ENCODE assay signal across 8 cellular contexts in genomic region chr6:142846459-142846831, GRCh38.
DNase-seq lines count a peak whose midpoint lies in the region; ATAC-seq, FAIRE-seq and TF ChIP-seq lines count a peak whose summit lies in the region.

No MANE protein-coding gene starts in this region.

- H3K27ac Mint-ChIP-seq in activated naive CD4-positive, alpha-beta T cell treated with anti-CD3 and anti-CD28 coated beads, Interleukin-2, amount 10 ng/mL, durations not matched to agents 7 days and 5 days, result peak overlapping the region; percentile 92

- ATAC-seq in GM12878, result 0 out of 3 replicates have a peak, but pooled peaks have one; percentile 4
- ATAC-seq in right lobe of liver, result no peak
- ATAC-seq in upper lobe of right lung, result peak; percentile 44

- 25% methylated on average over 2 of the region's 2 CpGs for WGBS in GM12878 (ENCODE audit: insufficient coverage, insufficient replicate concordance, low lambda C conversion rate, missing lambda C conversion rate)
- WGBS in right lobe of liver (ENCODE audit: insufficient coverage, low coverage, low lambda C conversion rate, missing lambda C conversion rate), result 33% methylated on average over 2 of the region's 2 CpGs

- CTCF ChIA-PET in activated naive CD4-positive, alpha-beta T cell treated with anti-CD3 and anti-CD28 coated beads, Interleukin-2, amount 10 ng/mL, durations not matched to agents 7 days and 5 days (lab: Charles Lee), result no interaction called here
- CTCF ChIA-PET in GM12878 (lab: Yijun Ruan, JAX), result interaction anchor here (0.8 to 1.2 kb wide), 2 partner anchors 97 to 150 kb away, joined by 4 read pairs; no protein-coding TSS in a partner anchor

- intact Hi-C loops in GM12878 (cut with micrococcal nuclease; ENCODE audit: unreplicated experiment), result no loop called here
- intact Hi-C loops in right lobe of liver (cut with DNase I), result no loop called here
- intact Hi-C loops in upper lobe of right lung (cut with DNase I), result no loop called here

- H3K4me3 Mint-ChIP-seq in activated naive CD4-positive, alpha-beta T cell treated with anti-CD3 and anti-CD28 coated beads, Interleukin-2, amount 10 ng/mL, durations not matched to agents 7 days and 5 days, result peak overlapping the region; percentile 76

- H4K20me1 ChIP-seq in GM12878 (ENCODE audit: control insufficient read depth, insufficient read depth), result no peaks in the 10 kb centered on the region
- H4K20me1 ChIP-seq in Karpas-422 (ENCODE audit: insufficient read depth, low read depth, low read length), result no peaks in the 10 kb centered on the region

- H3K9ac ChIP-seq in GM12878 (ENCODE audit: control insufficient read depth, insufficient read depth, low read length) (peak overlapping the region; percentile 76; the same call in 1 of the 2 replicates), Karpas-422 (ENCODE audit: low read length) (no peak overlapping the region)

- H3K4me1 ChIP-seq in GM12878 (ENCODE audit: control insufficient read depth, insufficient read depth, low read length) (peaks cover 84% of the 10 kb centered on the region), right lobe of liver (peaks cover 0 to 36% (median 14%) of the 10 kb centered on the region in 4 donors), upper lobe of right lung (peaks cover 48% of the 10 kb centered on the region), Karpas-422 (ENCODE audit: low read length) (peaks cover 10% of the 10 kb centered on the region)

- SMC1A ChIA-PET in GM12878 (lab: Charles Lee; ENCODE audit: uncharacterized antibody, unreplicated experiment), result interaction anchor here (1.2 to 16.2 kb wide), 9 partner anchors 10 to 180 kb away, joined by 3 to 287 read pairs (median 5); no protein-coding TSS in a partner anchor

- H3K27ac ChIP-seq in GM12878 (ENCODE audit: control insufficient read depth, insufficient read depth) (peak overlapping the region; percentile 98), right lobe of liver (peak overlapping the region; percentile 56 to 75 (median 62)), upper lobe of right lung (peak overlapping the region; percentile 53), Karpas-422 (ENCODE audit: low read length) (no peak overlapping the region)

- H2AFZ ChIP-seq in GM12878 (ENCODE audit: control insufficient read depth, low read depth, low read length) (no peak overlapping the region), Karpas-422 (ENCODE audit: low read length) (no peak overlapping the region)

- POLR2A ChIA-PET in GM12878 (lab: Charles Lee), result interaction anchor here (0.7 to 5.8 kb wide), 5 partner anchors 8 to 60 kb away, joined by 3 to 67 read pairs (median 7); no protein-coding TSS in a partner anchor

- peaks cover 89% of the 10 kb centered on the region for H3K79me2 ChIP-seq in GM12878 (ENCODE audit: control insufficient read depth, insufficient read depth, low read length)
- no peaks in the 10 kb centered on the region for H3K79me2 ChIP-seq in Karpas-422 (ENCODE audit: low read length)

- RAD21 ChIA-PET in GM12878 (lab: Charles Lee; ENCODE audit: unreplicated experiment), result interaction anchor here (1.0 to 17.8 kb wide), 7 partner anchors 11 to 87 kb away, joined by 3 to 374 read pairs (median 4); no protein-coding TSS in a partner anchor

- H3K9me3 Mint-ChIP-seq in activated naive CD4-positive, alpha-beta T cell treated with anti-CD3 and anti-CD28 coated beads, Interleukin-2, amount 10 ng/mL, durations not matched to agents 7 days and 5 days, result no peaks in the 10 kb centered on the region

- in situ Hi-C loops in GM12878 (cut with MboI), result loop anchor here (5.0 kb wide), 1 partner anchor 96 kb away; no protein-coding TSS in a partner anchor

- BruUV-seq in GM12878 (replicated peaks; lab: Mats Ljungman, UMichigan), result no TSS peak

- no peak for FAIRE-seq in GM12878 (lab: Jason Lieb, UNC)

- no peaks in the 10 kb centered on the region for H3K9me2 ChIP-seq in Karpas-422 (replicated peaks; ENCODE audit: insufficient read depth, low read length)

- TF ChIP-seq CTCF in GM12878 (IDR thresholded peaks at IDR 0.05 in 2 of 3, conservative IDR thresholded peaks at IDR 0.05 in 1 of 3; ENCODE audit: control insufficient read depth in 2 of 3, extremely low read depth in 1 of 3, insufficient read depth in 1 of 3, low read depth in 3 of 3, low read length in 3 of 3) (no peak), right lobe of liver (IDR thresholded peaks at IDR 0.05) (no peak), upper lobe of right lung (IDR thresholded peaks at IDR 0.05) (no peak)

- TF ChIP-seq EP300 in GM12878 (IDR thresholded peaks at IDR 0.05; ENCODE audit: borderline replicate concordance in 1 of 2, control insufficient read depth in 1 of 2, low read depth in 2 of 2, low read length in 2 of 2), result no peak

- TF ChIP-seq POLR2A in GM12878 (IDR thresholded peaks at IDR 0.05; ENCODE audit: low read depth, low read length) (no peak), right lobe of liver (IDR thresholded peaks at IDR 0.05) (no peak)

- no peaks in the 10 kb centered on the region for H3K9me3 ChIP-seq in GM12878 (replicated peaks; ENCODE audit: control insufficient read depth, insufficient read depth, low read length)
- no peaks in the 10 kb centered on the region for H3K9me3 ChIP-seq in right lobe of liver
- no peaks in the 10 kb centered on the region for H3K9me3 ChIP-seq in upper lobe of right lung
- H3K9me3 ChIP-seq in Karpas-422 (ENCODE audit: low read length), result no peaks in the 10 kb centered on the region

- no peak overlapping the region for H3K4me3 ChIP-seq in GM12878
- H3K4me3 ChIP-seq in right lobe of liver, result peak overlapping the region in 1 of 3 donors; percentile 36
- H3K4me3 ChIP-seq in upper lobe of right lung, result no peak overlapping the region
- no peak overlapping the region for H3K4me3 ChIP-seq in Karpas-422 (ENCODE audit: low read length)

- H3K4me2 ChIP-seq in GM12878 (ENCODE audit: control insufficient read depth, insufficient read depth) (peak overlapping the region; percentile 70), Karpas-422 (ENCODE audit: low read depth, low read length, poor library complexity, severe bottlenecking) (no peak overlapping the region)

- DNase-seq in activated naive CD4-positive, alpha-beta T cell treated with anti-CD3 and anti-CD28 coated beads, Interleukin-2, amount 10 ng/mL, durations not matched to agents 7 days and 5 days, result no peak
- DNase-seq in activated naive CD4-positive, alpha-beta T cell treated with Interleukin-2 at 50 U/mL for 16 hours, result no peak
- DNase-seq in GM12878 (ENCODE audit: low read depth, low spot score) (no peak), right lobe of liver (no peak), upper lobe of right lung (no peak), Karpas-422 (no peak), cerebellar nuclear complex (lab: John Stamatoyannopoulos, UW) (no peak), NCI-H1436 treated with DMSO at 0.1 percent for 48 hours (lab: John Stamatoyannopoulos, UW) (no peak)

- H3K36me3 ChIP-seq in GM12878 (ENCODE audit: control insufficient read depth in 2 of 2, insufficient read depth in 2 of 2, low read length in 1 of 2) (no peaks in the 10 kb centered on the region; a peak in 1 of 4 replicates), right lobe of liver (no peaks in the 10 kb centered on the region), upper lobe of right lung (no peaks in the 10 kb centered on the region), Karpas-422 (ENCODE audit: insufficient read depth, low read length) (no peaks in the 10 kb centered on the region)

- H3K36me3 Mint-ChIP-seq in activated naive CD4-positive, alpha-beta T cell treated with anti-CD3 and anti-CD28 coated beads, Interleukin-2, amount 10 ng/mL, durations not matched to agents 7 days and 5 days, result no peaks in the 10 kb centered on the region

- H3K27me3 Mint-ChIP-seq in activated naive CD4-positive, alpha-beta T cell treated with anti-CD3 and anti-CD28 coated beads, Interleukin-2, amount 10 ng/mL, durations not matched to agents 7 days and 5 days, result no peaks in the 10 kb centered on the region

- no peak for TF ChIP-seq RAD21 in GM12878 (IDR thresholded peaks at IDR 0.05; ENCODE audit: insufficient read depth, low read depth, low read length)

- H3K27me3 ChIP-seq in GM12878 (replicated peaks in 1 of 2; ENCODE audit: control insufficient read depth in 2 of 2, insufficient read depth in 2 of 2, low read length in 1 of 2) (no peaks in the 10 kb centered on the region), right lobe of liver (no peaks in the 10 kb centered on the region), upper lobe of right lung (no peaks in the 10 kb centered on the region), Karpas-422 (ENCODE audit: low read length) (no peaks in the 10 kb centered on the region)

- H3K4me1 Mint-ChIP-seq in activated naive CD4-positive, alpha-beta T cell treated with anti-CD3 and anti-CD28 coated beads, Interleukin-2, amount 10 ng/mL, durations not matched to agents 7 days and 5 days, result peaks cover 93% of the 10 kb centered on the region

TF ChIP-seq in GM12878, 131 proteins besides CTCF, POLR2A, EP300 and RAD21:
- TF ChIP-seq CEBPB (IDR thresholded peaks at IDR 0.05; ENCODE audit: borderline replicate concordance in 1 of 2, low read depth in 2 of 2, low read length in 2 of 2), result no peak
- 0 out of 2 replicates have a peak, but pooled peaks have one; percentile 8 for TF ChIP-seq ASH2L (IDR thresholded peaks at IDR 0.05; ENCODE audit: borderline replicate concordance, low read depth)

Comparison
In these comparisons a context has a peak if more than half of its experiments do, and no peak if none do; other contexts are left out.
1. ATAC-seq: peak in GM12878 (single experiment) and upper lobe of right lung (single experiment); none in right lobe of liver (0 of 4).